ENCODE assay signal across 1 cellular context in the genomic region with DNA sequence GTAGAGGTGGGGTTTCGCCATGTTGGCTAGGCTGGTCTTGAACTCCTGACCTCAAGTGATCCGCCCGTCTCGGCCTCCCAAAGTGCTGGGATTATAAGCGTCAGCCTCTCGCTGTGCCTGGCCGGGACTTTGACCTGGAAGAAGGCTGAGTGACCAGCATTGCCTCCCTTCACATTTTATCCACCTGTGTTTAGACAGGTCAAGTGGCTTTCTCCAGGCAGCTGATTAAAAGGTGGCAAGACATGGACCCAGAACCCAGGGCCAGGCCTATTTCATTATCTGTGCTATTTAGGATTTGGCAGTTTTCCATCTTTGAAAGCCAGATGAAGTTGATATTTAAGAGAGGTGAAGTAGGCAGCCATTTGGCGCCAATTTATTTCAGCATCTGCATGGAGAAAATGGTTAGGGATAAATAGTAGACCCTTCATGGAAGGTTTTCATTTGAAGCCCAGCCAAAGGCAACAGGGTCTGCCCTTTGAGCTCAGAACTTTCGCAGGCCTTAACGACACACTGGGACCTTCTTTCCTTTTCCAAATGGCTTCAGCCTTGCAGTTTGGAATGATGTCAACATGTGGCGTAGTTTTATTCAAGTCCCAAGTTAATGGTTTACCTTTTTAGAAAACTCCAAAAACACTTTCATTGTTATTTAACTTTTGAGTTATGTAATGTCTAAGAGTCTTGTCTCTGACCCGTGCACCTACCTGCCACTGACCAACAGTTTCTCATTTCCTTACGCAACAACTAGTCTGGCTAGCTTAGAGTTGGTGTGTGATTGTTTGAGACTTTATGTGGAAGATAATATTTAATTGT.
TF ChIP-seq lines count a peak whose summit lies in the region.

No MANE protein-coding gene starts in this region.

TF ChIP-seq in HepG2, 621 proteins besides CTCF, POLR2A, EP300 and RAD21 (continued from another document):
- TF ChIP-seq, protein P1, sequence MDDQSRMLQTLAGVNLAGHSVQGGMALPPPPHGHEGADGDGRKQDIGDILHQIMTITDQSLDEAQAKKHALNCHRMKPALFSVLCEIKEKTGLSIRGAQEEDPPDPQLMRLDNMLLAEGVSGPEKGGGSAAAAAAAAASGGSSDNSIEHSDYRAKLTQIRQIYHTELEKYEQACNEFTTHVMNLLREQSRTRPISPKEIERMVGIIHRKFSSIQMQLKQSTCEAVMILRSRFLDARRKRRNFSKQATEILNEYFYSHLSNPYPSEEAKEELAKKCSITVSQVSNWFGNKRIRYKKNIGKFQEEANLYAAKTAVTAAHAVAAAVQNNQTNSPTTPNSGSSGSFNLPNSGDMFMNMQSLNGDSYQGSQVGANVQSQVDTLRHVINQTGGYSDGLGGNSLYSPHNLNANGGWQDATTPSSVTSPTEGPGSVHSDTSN (CRISPR knock-in tag; IDR thresholded peaks at IDR 0.05; ENCODE audit: borderline replicate concordance): no peak
- no peak for TF ChIP-seq WIZ (CRISPR knock-in tag; IDR thresholded peaks at IDR 0.05)
- TF ChIP-seq EZH2 (conservative IDR thresholded peaks at IDR 0.05; ENCODE audit: low read depth, low read length): no peak
- TF ChIP-seq, protein P2, sequence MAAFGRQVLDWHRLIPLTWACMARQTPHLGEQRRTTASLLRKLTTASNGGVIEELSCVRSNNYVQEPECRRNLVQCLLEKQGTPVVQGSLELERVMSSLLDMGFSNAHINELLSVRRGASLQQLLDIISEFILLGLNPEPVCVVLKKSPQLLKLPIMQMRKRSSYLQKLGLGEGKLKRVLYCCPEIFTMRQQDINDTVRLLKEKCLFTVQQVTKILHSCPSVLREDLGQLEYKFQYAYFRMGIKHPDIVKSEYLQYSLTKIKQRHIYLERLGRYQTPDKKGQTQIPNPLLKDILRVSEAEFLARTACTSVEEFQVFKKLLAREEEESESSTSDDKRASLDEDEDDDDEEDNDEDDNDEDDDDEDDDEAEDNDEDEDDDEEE (CRISPR knock-in tag; IDR thresholded peaks at IDR 0.05): no peak
- TF ChIP-seq ZNF207 (IDR thresholded peaks at IDR 0.05; ENCODE audit: borderline replicate concordance): no peak
- TF ChIP-seq PPARG (CRISPR knock-in tag; conservative IDR thresholded peaks at IDR 0.05): peak; percentile 72
- peak; percentile 86; the same call in 1 of the 2 replicates for TF ChIP-seq TGIF2 (CRISPR knock-in tag; IDR thresholded peaks at IDR 0.05)
- no peak for TF ChIP-seq ZNF841 (CRISPR knock-in tag; IDR thresholded peaks at IDR 0.05; ENCODE audit: borderline replicate concordance)
- TF ChIP-seq, protein P3, sequence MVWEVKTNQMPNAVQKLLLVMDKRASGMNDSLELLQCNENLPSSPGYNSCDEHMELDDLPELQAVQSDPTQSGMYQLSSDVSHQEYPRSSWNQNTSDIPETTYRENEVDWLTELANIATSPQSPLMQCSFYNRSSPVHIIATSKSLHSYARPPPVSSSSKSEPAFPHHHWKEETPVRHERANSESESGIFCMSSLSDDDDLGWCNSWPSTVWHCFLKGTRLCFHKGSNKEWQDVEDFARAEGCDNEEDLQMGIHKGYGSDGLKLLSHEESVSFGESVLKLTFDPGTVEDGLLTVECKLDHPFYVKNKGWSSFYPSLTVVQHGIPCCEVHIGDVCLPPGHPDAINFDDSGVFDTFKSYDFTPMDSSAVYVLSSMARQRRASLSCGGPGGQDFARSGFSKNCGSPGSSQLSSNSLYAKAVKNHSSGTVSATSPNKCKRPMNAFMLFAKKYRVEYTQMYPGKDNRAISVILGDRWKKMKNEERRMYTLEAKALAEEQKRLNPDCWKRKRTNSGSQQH (CRISPR knock-in tag; IDR thresholded peaks at IDR 0.05; ENCODE audit: low read depth): 0 out of 2 replicates have a peak, but pooled peaks have one; percentile 64
- TF ChIP-seq NFKBIZ (CRISPR knock-in tag; IDR thresholded peaks at IDR 0.05): peak; percentile 78; the same call in 1 of the 2 replicates
- no peak for TF ChIP-seq ZNF878 (CRISPR knock-in tag; IDR thresholded peaks at IDR 0.05)
- TF ChIP-seq ZGPAT (CRISPR knock-in tag; IDR thresholded peaks at IDR 0.05): peak; percentile 78
- peak; percentile 78 for TF ChIP-seq ZNF7 (CRISPR knock-in tag; IDR thresholded peaks at IDR 0.05)
- no peak for TF ChIP-seq ZNF772 (CRISPR knock-in tag; IDR thresholded peaks at IDR 0.05)
- no peak for TF ChIP-seq RFX5 (IDR thresholded peaks at IDR 0.05; ENCODE audit: low read depth, low read length)
- TF ChIP-seq ZNF770 (CRISPR knock-in tag; IDR thresholded peaks at IDR 0.05): no peak
- TF ChIP-seq IRF2 (CRISPR knock-in tag; IDR thresholded peaks at IDR 0.05): peak; percentile 79
- TF ChIP-seq EEA1 (CRISPR knock-in tag; IDR thresholded peaks at IDR 0.05; ENCODE audit: borderline replicate concordance): no peak
- TF ChIP-seq KLF11 (CRISPR knock-in tag; IDR thresholded peaks at IDR 0.05): no peak
- no peak for TF ChIP-seq DNMT1 (CRISPR knock-in tag; IDR thresholded peaks at IDR 0.05)
- no peak for TF ChIP-seq ZMYM3 (CRISPR knock-in tag; IDR thresholded peaks at IDR 0.05)
- no peak for TF ChIP-seq AGO1 (IDR thresholded peaks at IDR 0.05; ENCODE audit: low read depth, low read length, poor library complexity, severe bottlenecking)
- TF ChIP-seq ZSCAN29 (CRISPR knock-in tag; conservative IDR thresholded peaks at IDR 0.05): no peak
- no peak for TF ChIP-seq ZNF10 (CRISPR knock-in tag; IDR thresholded peaks at IDR 0.05; ENCODE audit: borderline replicate concordance, low read depth)
- peak; percentile 76; the same call in 1 of the 2 replicates for TF ChIP-seq EHMT2 (IDR thresholded peaks at IDR 0.05; ENCODE audit: borderline replicate concordance, low read depth, low read length)
- TF ChIP-seq ZNF709 (CRISPR knock-in tag; IDR thresholded peaks at IDR 0.05): peak; percentile 49; the same call in 1 of the 2 replicates
- TF ChIP-seq ZNF484 (CRISPR knock-in tag; IDR thresholded peaks at IDR 0.05; ENCODE audit: borderline replicate concordance, low read depth): no peak
- no peak for TF ChIP-seq ZNF296 (CRISPR knock-in tag; conservative IDR thresholded peaks at IDR 0.05)
- no peak for TF ChIP-seq MAZ (IDR thresholded peaks at IDR 0.05; ENCODE audit: borderline replicate concordance, low read depth, low read length)
- no peak for TF ChIP-seq MAZ (CRISPR knock-in tag; IDR thresholded peaks at IDR 0.05; ENCODE audit: low read depth)
- TF ChIP-seq ZNF547 (CRISPR knock-in tag; IDR thresholded peaks at IDR 0.05): 0 out of 2 replicates have a peak, but pooled peaks have one; percentile 22
- TF ChIP-seq ARNTL (CRISPR knock-in tag; IDR thresholded peaks at IDR 0.05): peak; percentile 94
- no peak for TF ChIP-seq POLR2AphosphoS5 (IDR thresholded peaks at IDR 0.05; ENCODE audit: low read depth, low read length)
- TF ChIP-seq ZFP36L1 (CRISPR knock-in tag; IDR thresholded peaks at IDR 0.05): no peak
- TF ChIP-seq ADNP (CRISPR knock-in tag; IDR thresholded peaks at IDR 0.05): no peak
- TF ChIP-seq ZNF12 (CRISPR knock-in tag; IDR thresholded peaks at IDR 0.05): peak; percentile 98
- no peak for TF ChIP-seq NFYC (CRISPR knock-in tag; IDR thresholded peaks at IDR 0.05)
- no peak for TF ChIP-seq SRSF9 (IDR thresholded peaks at IDR 0.05; ENCODE audit: borderline replicate concordance, insufficient read depth, low read depth, low read length, poor library complexity, severe bottlenecking)
- TF ChIP-seq XBP1 (CRISPR knock-in tag; IDR thresholded peaks at IDR 0.05): no peak; the same call in 1 of the 2 replicates
- no peak for TF ChIP-seq ZNF263 (CRISPR knock-in tag; IDR thresholded peaks at IDR 0.05)
- TF ChIP-seq ZNF496 (CRISPR knock-in tag; IDR thresholded peaks at IDR 0.05; ENCODE audit: insufficient replicate concordance): no peak
- TF ChIP-seq ZNF407 (CRISPR knock-in tag; IDR thresholded peaks at IDR 0.05; ENCODE audit: not compliant biosample characterization): no peak
